17 cellular contexts compared by ENCODE assay signal in the genomic region with DNA sequence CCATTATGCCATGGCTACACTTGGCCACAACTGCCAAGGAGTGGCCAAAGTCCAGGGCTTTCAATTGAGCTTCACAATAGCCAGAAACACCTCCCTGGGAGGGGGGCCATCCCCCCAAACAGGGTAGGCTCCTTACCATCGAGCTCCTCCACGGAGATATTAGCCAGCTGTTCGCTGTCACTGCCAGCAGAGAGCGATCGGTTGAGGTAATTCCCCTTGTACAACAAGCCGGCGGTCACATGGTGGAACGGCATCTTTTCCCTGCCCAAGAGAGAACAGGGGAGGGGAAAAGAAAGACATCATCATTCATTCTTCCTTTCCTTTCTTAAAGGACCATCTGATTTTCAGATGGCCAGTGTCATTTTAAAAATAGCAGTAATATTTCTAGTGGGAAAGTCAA.
DNase-seq lines count a peak whose midpoint lies in the region; ATAC-seq and TF ChIP-seq lines count a peak whose summit lies in the region.
"Had no signal": no experiment of that assay in that cellular context is flagged by ENCODE, and none has a peak within 500 bp of the region (broad histone marks: within the 10 kb centered on the region; RNA-seq: fewer than 3 reads in every experiment).

No MANE protein-coding gene starts in this region.

- peaks cover 0 to 3% of the 10 kb centered on the region in 2 donors for H3K4me1 Mint-ChIP-seq in natural killer cell
- H3K4me1 Mint-ChIP-seq: CD14-positive monocyte; CD4-positive, alpha-beta memory T cell had no signal

- no peaks in the 10 kb centered on the region for H3K36me3 Mint-ChIP-seq in natural killer cell
- H3K36me3 Mint-ChIP-seq: CD14-positive monocyte had no signal

- ATAC-seq in GM21390 (IDR thresholded peaks at IDR 0.05; ENCODE audit: unreplicated experiment) (no peak), natural killer cell (no peak)
- ATAC-seq: A549, GM23338 had no signal

- H3K27me3 Mint-ChIP-seq in natural killer cell (ENCODE audit: low read depth in 2 of 2) = peaks cover 0 to 4% of the 10 kb centered on the region in 2 donors
- H3K27me3 Mint-ChIP-seq: CD4-positive, alpha-beta memory T cell had no signal

- intact Hi-C loops in natural killer cell (cut with micrococcal nuclease) = no loop called here

- no peak overlapping the region for H3K27ac ChIP-seq in C4-2B
- H3K27ac ChIP-seq: A549 had no signal

- H3K27ac Mint-ChIP-seq in natural killer cell = no peak overlapping the region
- H3K27ac Mint-ChIP-seq: CD14-positive monocyte; CD4-positive, alpha-beta memory T cell; GM23338 had no signal

- TF ChIP-seq CTCF in C4-2B (conservative IDR thresholded peaks at IDR 0.05) (peak; percentile 8; the same call in 1 of the 2 replicates), natural killer cell (IDR thresholded peaks at IDR 0.05) (no peak)

- H3K9me3 Mint-ChIP-seq in natural killer cell = peaks cover 0 to 2% of the 10 kb centered on the region in 2 donors

- H3K4me3 Mint-ChIP-seq in natural killer cell = no peak overlapping the region
- H3K4me3 Mint-ChIP-seq: CD14-positive monocyte; CD4-positive, alpha-beta memory T cell; GM23338 had no signal

- DNase-seq in ELF-1 (ENCODE audit: low read depth, low spot score) (peak; percentile 2), NCI-H69 (lab: John Stamatoyannopoulos, UW) (peak; percentile 74), mucosa of gallbladder (ENCODE audit: low spot score) (peak; percentile 52), natural killer cell (no peak), DMS79 treated with DMSO at 0.1 percent for 48 hours (lab: John Stamatoyannopoulos, UW) (no peak)
- DNase-seq: AML-193; CD4-positive, alpha-beta memory T cell; DMS153; DMS79; EL; IMR-90; KBM-7 had no signal

Comparison
In these comparisons a context has a peak if more than half of its experiments do, and no peak if none do; other contexts are left out.
1. DNase-seq: peak in ELF-1 (single experiment), NCI-H69 (single experiment) and mucosa of gallbladder (single experiment); none in natural killer cell (single experiment) and DMS79 treated with DMSO at 0.1 percent for 48 hours (single experiment).